Comparison of ENCODE assay signal across 27 cellular contexts in the genomic region with DNA sequence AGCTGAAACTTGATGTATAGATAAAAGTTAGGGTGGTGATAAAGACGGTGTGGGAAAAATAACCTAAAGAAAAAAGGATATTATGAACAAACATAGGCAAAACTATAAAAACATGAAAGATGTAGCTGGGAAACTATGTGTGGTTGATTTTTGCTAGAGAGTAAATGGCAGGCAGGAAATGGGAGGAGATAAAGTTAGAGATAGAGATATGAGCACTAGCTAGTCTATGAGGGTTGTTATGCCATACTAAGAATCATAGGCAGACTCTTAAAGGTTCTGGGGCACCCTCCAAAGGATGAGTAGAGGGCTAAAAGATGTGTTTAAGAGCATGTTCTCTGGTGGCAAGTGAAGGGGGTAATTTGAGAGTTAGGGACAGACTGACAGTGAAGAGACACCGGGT.
"Had no signal": no experiment of that assay in that cellular context is flagged by ENCODE, and none has a peak within 500 bp of the region (broad histone marks: within the 10 kb centered on the region; RNA-seq: fewer than 3 reads in every experiment).

No MANE protein-coding gene starts in this region.

- H3K9me3 Mint-ChIP-seq: natural killer cell treated with Interleukin-12 subunit alpha and Interleukin-12 subunit beta and Interleukin-15 and Interleukin-18, amount 100 ng/mL, for 72 hours; stimulated activated effector memory CD8-positive, alpha-beta T cell treated with anti-CD3 and anti-CD28 coated beads, Interleukin-12 subunit alpha, Interleukin-12 subunit beta, amount 100 ng/mL, for 72 hours had no signal

- H3K27me3 Mint-ChIP-seq: stimulated activated naive B cell treated with anti-CD40 and anti-IgM and Interleukin-4, amounts not matched to agents 10 μg/mL and 1 μg/mL and 100 μg/mL, for 72 hours had no signal

- H3K4me3 Mint-ChIP-seq: naive thymus-derived CD8-positive, alpha-beta T cell; natural killer cell treated with Interleukin-12 subunit alpha and Interleukin-12 subunit beta and Interleukin-15 and Interleukin-18, amount 100 ng/mL, for 72 hours; nephron progenitor cell; neural crest cell; stimulated activated effector memory CD8-positive, alpha-beta T cell treated with anti-CD3 and anti-CD28 coated beads, Interleukin-12 subunit alpha, Interleukin-12 subunit beta, amount 100 ng/mL, for 72 hours; stimulated activated naive B cell treated with anti-CD40 and anti-IgM and Interleukin-4, amounts not matched to agents 10 μg/mL and 1 μg/mL and 100 μg/mL, for 72 hours had no signal

- H3K4me1 Mint-ChIP-seq: nephron progenitor cell; neural crest cell; stimulated activated effector memory CD8-positive, alpha-beta T cell treated with anti-CD3 and anti-CD28 coated beads, Interleukin-12 subunit alpha, Interleukin-12 subunit beta, amount 100 ng/mL, for 72 hours; stimulated activated naive B cell treated with anti-CD40 and anti-IgM and Interleukin-4, amounts not matched to agents 10 μg/mL and 1 μg/mL and 100 μg/mL, for 72 hours had no signal

- FAIRE-seq: pancreas, small intestine, urothelium cell line had no signal

- DNase-seq: naive thymus-derived CD8-positive, alpha-beta T cell; nephron progenitor cell; nucleus accumbens; pancreas; right cardiac atrium; right lobe of liver; sigmoid colon; small intestine; stimulated activated CD4-positive, alpha-beta T cell treated with anti-CD3 and anti-CD28 coated beads, Interleukin-15, amount 100 ng/mL, for 24 hours; stimulated activated CD4-positive, alpha-beta T cell treated with anti-CD3 and anti-CD28 coated beads, Interleukin-2, amount 100 ng/mL, for 24 hours; stimulated activated CD4-positive, alpha-beta T cell treated with anti-CD3 and anti-CD28 coated beads, Interleukin-2, amount 100 ng/mL, for 48 hours; stimulated activated CD4-positive, alpha-beta T cell treated with anti-CD3 and anti-CD28 coated beads, Interleukin-4, amount 100 ng/mL, for 24 hours; stimulated activated naive B cell treated with anti-CD40 and anti-IgM and Interleukin-4, amounts not matched to agents 10 μg/mL and 1 μg/mL and 100 μg/mL, for 72 hours; stimulated activated naive CD4-positive, alpha-beta T cell treated with Interleukin-2 at 50 U/mL for 16 hours; stomach; thyroid gland; trophoblast cell; upper lobe of left lung had no signal

- H3K27ac Mint-ChIP-seq: natural killer cell treated with Interleukin-12 subunit alpha and Interleukin-12 subunit beta and Interleukin-15 and Interleukin-18, amount 100 ng/mL, for 72 hours; nephron progenitor cell; stimulated activated effector memory CD8-positive, alpha-beta T cell treated with anti-CD3 and anti-CD28 coated beads, Interleukin-12 subunit alpha, Interleukin-12 subunit beta, amount 100 ng/mL, for 72 hours; stimulated activated naive B cell treated with anti-CD40 and anti-IgM and Interleukin-4, amounts not matched to agents 10 μg/mL and 1 μg/mL and 100 μg/mL, for 72 hours had no signal

- ATAC-seq: naive thymus-derived CD8-positive, alpha-beta T cell; natural killer cell treated with Interleukin-12 subunit alpha and Interleukin-12 subunit beta and Interleukin-15 and Interleukin-18, amount 100 ng/mL, for 72 hours; pancreas; right cardiac atrium; right lobe of liver; stimulated activated effector memory CD8-positive, alpha-beta T cell treated with anti-CD3 and anti-CD28 coated beads, Interleukin-12 subunit alpha, Interleukin-12 subunit beta, amount 100 ng/mL, for 72 hours; stimulated activated naive B cell treated with anti-CD40 and anti-IgM and Interleukin-4, amounts not matched to agents 10 μg/mL and 1 μg/mL and 100 μg/mL, for 72 hours had no signal

- H3K4me1 ChIP-seq: pancreas, prostate gland, right lobe of liver, sigmoid colon, stomach, tibial nerve, upper lobe of left lung, vagina had no signal

- H3K4me3 ChIP-seq: pancreas, prostate gland, right lobe of liver, sigmoid colon, stomach, thoracic aorta, thyroid gland, tibial nerve, upper lobe of left lung, vagina had no signal

- H3K36me3 Mint-ChIP-seq: stimulated activated effector memory CD8-positive, alpha-beta T cell treated with anti-CD3 and anti-CD28 coated beads, Interleukin-12 subunit alpha, Interleukin-12 subunit beta, amount 100 ng/mL, for 72 hours; stimulated activated naive B cell treated with anti-CD40 and anti-IgM and Interleukin-4, amounts not matched to agents 10 μg/mL and 1 μg/mL and 100 μg/mL, for 72 hours had no signal

- H3K36me3 ChIP-seq: neutrophil, pancreas, prostate gland, right lobe of liver, sigmoid colon, stomach, thoracic aorta, thyroid gland, tibial nerve, upper lobe of left lung, vagina had no signal

- H3K9me3 ChIP-seq: neutrophil, pancreas, prostate gland, right lobe of liver, thoracic aorta, thyroid gland had no signal

- H3K27me3 ChIP-seq: neutrophil, pancreas, right lobe of liver, sigmoid colon, stomach, thyroid gland, tibial nerve, upper lobe of left lung, vagina had no signal
